ENCODE assay signal across 30 cellular contexts in genomic region chr1:203539831-203540546, GRCh38. TPM values are rescaled to one million over a fixed set of nuclear protein-coding genes. Genes with fewer than 3 reads are reported as not detected.
DNase-seq lines count a peak whose midpoint lies in the region; ATAC-seq, FAIRE-seq and TF ChIP-seq lines count a peak whose summit lies in the region.
"Had no signal": no experiment of that assay in that cellular context is flagged by ENCODE, and none has a peak within 500 bp of the region (broad histone marks: within the 10 kb centered on the region; RNA-seq: fewer than 3 reads in every experiment).

No MANE protein-coding gene starts in this region.

- H3K9ac ChIP-seq in HCT116 (ENCODE audit: low read length) (no peak overlapping the region), HepG2 (ENCODE audit: insufficient read depth, low read depth, low read length) (no peak overlapping the region)

- H3K4me2 ChIP-seq in HCT116 (ENCODE audit: low read length) (no peak overlapping the region), HepG2 (ENCODE audit: low read depth, low read length) (no peak overlapping the region), hepatocyte (no peak overlapping the region)

- H3K27me3 ChIP-seq in HCT116 (ENCODE audit: insufficient read depth, low read length) = no peaks in the 10 kb centered on the region
- no peaks in the 10 kb centered on the region for H3K27me3 ChIP-seq in HepG2 (ENCODE audit: control insufficient read depth in 1 of 2, insufficient read depth in 2 of 2, low read length in 2 of 2)
- H3K27me3 ChIP-seq in brain microvascular endothelial cell (replicated peaks) = no peaks in the 10 kb centered on the region
- no peaks in the 10 kb centered on the region for H3K27me3 ChIP-seq in hepatocyte
- H3K27me3 ChIP-seq: gastrocnemius medialis, neutrophil had no signal

- H2AFZ ChIP-seq in HCT116 (ENCODE audit: low read depth, low read length, poor library complexity, severe bottlenecking) (no peak overlapping the region), HepG2 (ENCODE audit: low read length) (no peak overlapping the region), hepatocyte (no peak overlapping the region)

- CTCF ChIA-PET in HCT116 (lab: Charles Lee) = no interaction called here
- CTCF ChIA-PET in WTC11 (lab: Charles Lee) = no interaction called here
- CTCF ChIA-PET in HepG2 (lab: Yijun Ruan, JAX; ENCODE audit: low intra/inter-chr PET ratio, low total read pairs) = no interaction called here

- no peaks in the 10 kb centered on the region for H3K36me3 ChIP-seq in HCT116 (ENCODE audit: control insufficient read depth in 1 of 2, insufficient read depth in 2 of 2, low read length in 2 of 2)
- no peaks in the 10 kb centered on the region for H3K36me3 ChIP-seq in HepG2 (replicated peaks in 1 of 2; ENCODE audit: control insufficient read depth in 1 of 2, insufficient read depth in 2 of 2, low read length in 2 of 2)
- H3K36me3 ChIP-seq in brain microvascular endothelial cell (replicated peaks) = no peaks in the 10 kb centered on the region
- no peaks in the 10 kb centered on the region for H3K36me3 ChIP-seq in hepatocyte (replicated peaks; ENCODE audit: insufficient read depth, low read depth)
- H3K36me3 ChIP-seq: gastrocnemius medialis, neutrophil had no signal

- H3K4me1 ChIP-seq in HCT116 (ENCODE audit: control insufficient read depth in 1 of 2, insufficient read depth in 2 of 2, low read length in 2 of 2) = no peaks in the 10 kb centered on the region; a peak in 1 of 4 replicates
- H3K4me1 ChIP-seq in HepG2 (ENCODE audit: insufficient read depth, low read length) = peaks cover 27% of the 10 kb centered on the region
- peaks cover 40% of the 10 kb centered on the region for H3K4me1 ChIP-seq in hepatocyte (ENCODE audit: insufficient read depth)

- TF ChIP-seq CTCF in HCT116 (IDR thresholded peaks at IDR 0.05 in 2 of 3, conservative IDR thresholded peaks at IDR 0.05 in 1 of 3; ENCODE audit: borderline replicate concordance in 1 of 3, insufficient read depth in 1 of 3, low read depth in 2 of 3, low read length in 2 of 3) (no peak), WTC11 (IDR thresholded peaks at IDR 0.05) (no peak), HepG2 (CRISPR knock-in tag; IDR thresholded peaks at IDR 0.05) (no peak), brain microvascular endothelial cell (IDR thresholded peaks at IDR 0.05; ENCODE audit: low read depth, low read length, missing control alignments) (no peak), hepatocyte (IDR thresholded peaks at IDR 0.05; ENCODE audit: poor library complexity) (no peak)

- TF ChIP-seq POLR2A in HCT116 (IDR thresholded peaks at IDR 0.05; ENCODE audit: borderline replicate concordance, extremely low read depth, insufficient read depth, insufficient read length) (no peak), HepG2 (IDR thresholded peaks at IDR 0.05; ENCODE audit: insufficient read depth in 1 of 2, low read depth in 2 of 2, low read length in 2 of 2) (no peak)

- H3K4me1 Mint-ChIP-seq in WTC11 = peaks cover 22% of the 10 kb centered on the region
- H3K4me1 Mint-ChIP-seq: naive B cell; stimulated activated memory B cell treated with anti-CD40 and anti-IgM and Interleukin-4, amounts not matched to agents 10 μg/mL and 1 μg/mL and 100 μg/mL, for 72 hours had no signal

- 79% methylated on average over 5 of the region's 5 CpGs for WGBS in HepG2 (ENCODE audit: low lambda C conversion rate)
- WGBS in hepatocyte (ENCODE audit: low lambda C conversion rate, missing lambda C conversion rate) = 94% methylated on average over 5 of the region's 5 CpGs

- DNase-seq in DMS53 (lab: John Stamatoyannopoulos, UW) (peak; percentile 26), DMS53 treated with DMSO at 0.1 percent for 48 hours (lab: John Stamatoyannopoulos, UW; ENCODE audit: unreplicated experiment) (no peak), HCT116 (ENCODE audit: low read depth, low spot score) (no peak), WTC11 (ENCODE audit: low spot score) (no peak), HepG2 (ENCODE audit: low spot score) (no peak), brain microvascular endothelial cell (no peak), hepatocyte (ENCODE audit: low spot score) (no peak), retina (no peak)
- DNase-seq: activated CD4-positive, alpha-beta T cell treated with anti-CD3 and anti-CD28 coated beads for 4 hours; activated T-cell treated with anti-CD3 and anti-CD28 coated beads for 4 hours; effector memory CD4-positive, alpha-beta T cell; EL; gastrocnemius medialis; HCEC 1CT; hypothalamus; naive B cell; NCI-H2227 treated with DMSO at 0.1 percent for 48 hours; stimulated activated CD4-positive, alpha-beta T cell treated with anti-CD3 and anti-CD28 coated beads, Interleukin-4, amount 100 ng/mL, for 4 hours; T-helper 2 cell had no signal

- ATAC-seq in HCT116 (peak; percentile 62; the same call in 1 of the 2 replicates), WTC11 (peak; percentile 67), HepG2 (no peak)
- ATAC-seq: activated naive CD4-positive, alpha-beta T cell treated with anti-CD3 and anti-CD28 coated beads, Interleukin-2, amount 50 U/mL, for 72 hours; stimulated activated memory B cell treated with anti-CD40 and anti-IgM and Interleukin-4, amounts not matched to agents 10 μg/mL and 1 μg/mL and 100 μg/mL, for 72 hours had no signal

- no peak overlapping the region for H3K4me3 Mint-ChIP-seq in WTC11
- H3K4me3 Mint-ChIP-seq: naive B cell; stimulated activated memory B cell treated with anti-CD40 and anti-IgM and Interleukin-4, amounts not matched to agents 10 μg/mL and 1 μg/mL and 100 μg/mL, for 72 hours had no signal

- FAIRE-seq in HepG2 (lab: Jason Lieb, UNC) = no peak
- FAIRE-seq: bronchial epithelial cell, colon, HTR-8/SVneo, urothelium cell line had no signal

- TF ChIP-seq RAD21 in HCT116 (IDR thresholded peaks at IDR 0.05; ENCODE audit: low read depth) = no peak
- no peak for TF ChIP-seq RAD21 in HepG2 (CRISPR knock-in tag; IDR thresholded peaks at IDR 0.05)

- H4K20me1 ChIP-seq in HCT116 (ENCODE audit: insufficient read depth) (no peaks in the 10 kb centered on the region), HepG2 (ENCODE audit: insufficient read depth, low read length) (no peaks in the 10 kb centered on the region), hepatocyte (ENCODE audit: insufficient read depth, poor library complexity, severe bottlenecking) (no peaks in the 10 kb centered on the region)

- H3K27ac ChIP-seq in HCT116 (ENCODE audit: low read depth, low read length) = no peak overlapping the region
- no peak overlapping the region for H3K27ac ChIP-seq in HepG2 (ENCODE audit: extremely low read length, insufficient read depth, low read length)
- H3K27ac ChIP-seq in brain microvascular endothelial cell = no peak overlapping the region
- no peak overlapping the region for H3K27ac ChIP-seq in hepatocyte
- H3K27ac ChIP-seq: neutrophil had no signal

- BruUV-seq in HCT116 (replicated peaks; lab: Mats Ljungman, UMichigan) (no TSS peak), HepG2 (replicated peaks; lab: Mats Ljungman, UMichigan) (no TSS peak)

- RAD21 ChIA-PET in HCT116 (lab: Charles Lee; ENCODE audit: low non-redundant PET in 1 of 2, low total read pairs in 2 of 2, uncharacterized antibody in 2 of 2, unreplicated experiment in 2 of 2) = no interaction called here

- TF ChIP-seq EP300 in HepG2 (IDR thresholded peaks at IDR 0.05; ENCODE audit: low read depth in 2 of 2, low read length in 2 of 2) = no peak
- no peak for TF ChIP-seq EP300 in HepG2 (CRISPR knock-in tag; IDR thresholded peaks at IDR 0.05; ENCODE audit: borderline replicate concordance)

- H3K79me2 ChIP-seq in HCT116 (ENCODE audit: insufficient read depth, low read length) (no peaks in the 10 kb centered on the region), HepG2 (ENCODE audit: insufficient read depth, low read length) (no peaks in the 10 kb centered on the region), hepatocyte (no peaks in the 10 kb centered on the region)

- POLR2A ChIA-PET in HCT116 (lab: Charles Lee) (no interaction called here), WTC11 (lab: Charles Lee) (no interaction called here), HepG2 (lab: Yijun Ruan, JAX) (no interaction called here)

- H3K9me2 ChIP-seq in HCT116 (ENCODE audit: insufficient read depth) (no peaks in the 10 kb centered on the region), hepatocyte (replicated peaks; ENCODE audit: insufficient read depth) (no peaks in the 10 kb centered on the region)

- in situ Hi-C loops in HepG2 (cut with HindIII; ENCODE audit: extremely low pct_ligation_motif_present, low pct_unique_long_range_greater_than_20kb) (no loop called here), brain microvascular endothelial cell (cut with HindIII; ENCODE audit: low pct_ligation_motif_present, low sequenced_read_pairs) (no loop called here)

- no peaks in the 10 kb centered on the region for H3K9me3 Mint-ChIP-seq in WTC11
- H3K9me3 Mint-ChIP-seq: activated naive CD4-positive, alpha-beta T cell treated with anti-CD3 and anti-CD28 coated beads, Interleukin-2, amount 50 U/mL, for 72 hours; naive B cell; stimulated activated memory B cell treated with anti-CD40 and anti-IgM and Interleukin-4, amounts not matched to agents 10 μg/mL and 1 μg/mL and 100 μg/mL, for 72 hours had no signal

- intact Hi-C loops in HCT116 (cut with micrococcal nuclease) (no loop called here), HepG2 (cut with micrococcal nuclease; ENCODE audit: unreplicated experiment) (no loop called here)

- no peaks in the 10 kb centered on the region for H3K9me3 ChIP-seq in HCT116 (ENCODE audit: control insufficient read depth in 1 of 2, insufficient read depth in 1 of 2, low read depth in 1 of 2, low read length in 2 of 2)
- H3K9me3 ChIP-seq in HepG2 (ENCODE audit: low read length) = no peaks in the 10 kb centered on the region
- no peaks in the 10 kb centered on the region for H3K9me3 ChIP-seq in hepatocyte (ENCODE audit: low read depth)
- H3K9me3 ChIP-seq: gastrocnemius medialis, neutrophil had no signal

- H3K36me3 Mint-ChIP-seq in WTC11 = no peaks in the 10 kb centered on the region
- H3K36me3 Mint-ChIP-seq: activated naive CD4-positive, alpha-beta T cell treated with anti-CD3 and anti-CD28 coated beads, Interleukin-2, amount 50 U/mL, for 72 hours; naive B cell; stimulated activated memory B cell treated with anti-CD40 and anti-IgM and Interleukin-4, amounts not matched to agents 10 μg/mL and 1 μg/mL and 100 μg/mL, for 72 hours had no signal

- H3K27ac Mint-ChIP-seq in WTC11 = no peak overlapping the region
- H3K27ac Mint-ChIP-seq: activated naive CD4-positive, alpha-beta T cell treated with anti-CD3 and anti-CD28 coated beads, Interleukin-2, amount 50 U/mL, for 72 hours; naive B cell; stimulated activated memory B cell treated with anti-CD40 and anti-IgM and Interleukin-4, amounts not matched to agents 10 μg/mL and 1 μg/mL and 100 μg/mL, for 72 hours had no signal

- H3K4me3 ChIP-seq in HCT116 (replicated peaks in 1 of 2; ENCODE audit: low read depth in 1 of 2, low read length in 2 of 2) = no peak overlapping the region
- no peak overlapping the region for H3K4me3 ChIP-seq in HepG2 (replicated peaks in 1 of 3; ENCODE audit: insufficient read depth in 1 of 3, low read depth in 2 of 3, low read length in 3 of 3)
- H3K4me3 ChIP-seq in brain microvascular endothelial cell (ENCODE audit: low read depth, low read length) = no peak overlapping the region
- no peak overlapping the region for H3K4me3 ChIP-seq in hepatocyte
- H3K4me3 ChIP-seq: gastrocnemius medialis had no signal

- H3K27me3 Mint-ChIP-seq in WTC11 (ENCODE audit: low read depth) = no peaks in the 10 kb centered on the region; the same call in 1 of the 2 replicates

RNA-seq across cellular contexts. Expression of gene OPTC, which starts 46.0 kb away (rescaled TPM):
- total RNA-seq in HCT116 (2021; ENCODE audit: unreplicated experiment) (not detected), WTC11 (2021) (0.55 to 1.2 TPM (median 0.76 TPM) in 3 replicates), HepG2 (2016; rRNA removed; fragmentation: Illumina TruSeq; extraction: Trizol) (not detected in 2 replicates), hepatocyte (not detected in 2 replicates)
- not detected in 2 replicates for polyA plus RNA-seq in HCT116 (2012)
- not detected in 2 replicates for total RNA-seq in HepG2 (2016; cell fraction: cytosol; rRNA removed; fragmentation: Illumina TruSeq; extraction: Trizol; ENCODE audit: low read depth)
- total RNA-seq in HepG2 (2016; cell fraction: insoluble cytoplasmic fraction; rRNA removed; fragmentation: Illumina TruSeq; extraction: Trizol) = not detected in 2 replicates
- total RNA-seq in HepG2 (2016; cell fraction: membrane; rRNA removed; fragmentation: Illumina TruSeq; extraction: Trizol) = not detected in 2 replicates
- total RNA-seq in HepG2 (2016; cell fraction: nucleus; rRNA removed; fragmentation: Illumina TruSeq; extraction: Trizol) = not detected in 2 replicates
- polyA plus RNA-seq in HepG2 (2011; rRNA removed) (not detected in 2 replicates), hepatocyte (0.28 TPM in 1 of 2 replicates, not detected in the other)
- not detected in 2 replicates for polyA plus RNA-seq in HepG2 (2011; cell fraction: cytosol; rRNA removed)
- not detected in 2 replicates for polyA plus RNA-seq in HepG2 (2011; cell fraction: nucleus; rRNA removed)
- polyA plus RNA-seq in HepG2 (2012) = not detected in 2 replicates
- polyA plus RNA-seq in HepG2 (2016; cell fraction: cytosol; fragmentation: Illumina TruSeq; extraction: Trizol; ENCODE audit: low read depth) = not detected in 2 replicates
- not detected in 2 replicates for polyA plus RNA-seq in HepG2 (2016; cell fraction: insoluble cytoplasmic fraction; fragmentation: Illumina TruSeq; extraction: Trizol; ENCODE audit: low read depth)
- not detected in 2 replicates for polyA plus RNA-seq in HepG2 (2016; cell fraction: membrane; fragmentation: Illumina TruSeq; extraction: Trizol; ENCODE audit: low read depth)
- not detected in 2 replicates for polyA plus RNA-seq in HepG2 (2016; cell fraction: nucleus; fragmentation: Illumina TruSeq; extraction: Trizol; ENCODE audit: insufficient read depth, low read depth)
- polyA minus RNA-seq in HepG2 (2011; rRNA and poly(A)+ RNA removed; ENCODE audit: low replicate concordance) = not detected in 2 replicates
- polyA minus RNA-seq in HepG2 (2011; cell fraction: cytosol; rRNA and poly(A)+ RNA removed) = not detected in 2 replicates
- not detected in 2 replicates for polyA minus RNA-seq in HepG2 (2011; cell fraction: nucleus; rRNA and poly(A)+ RNA removed)
- total RNA-seq: A172; activated naive CD4-positive, alpha-beta T cell treated with anti-CD3 and anti-CD28 coated beads, Interleukin-2, amount 50 U/mL, for 72 hours; bronchial epithelial cell; epithelial cell of proximal tubule; gastrocnemius medialis; posterior vena cava; RPMI7951 had no signal
